In genomic region chr21:30030416-30030815, GRCh38 we compare ENCODE assay signal across 31 cellular contexts.
A peak's percentile ranks its signal among the peaks of the same experiment; 100 is the strongest.
DNase-seq lines count a peak whose midpoint lies in the region; ATAC-seq, FAIRE-seq and TF ChIP-seq lines count a peak whose summit lies in the region.
"Had no signal": no experiment of that assay in that cellular context is flagged by ENCODE, and none has a peak within 500 bp of the region (broad histone marks: within the 10 kb centered on the region; RNA-seq: fewer than 3 reads in every experiment).

No MANE protein-coding gene starts in this region.

- H3K9ac ChIP-seq in HepG2 (ENCODE audit: insufficient read depth, low read depth, low read length) = no peak overlapping the region
- H3K9ac ChIP-seq: BLaER1; BLaER1 treated with 17β-estradiol and CSF1 and Interleukin-3, amounts not matched to agents 10 nM and 100 nM had no signal

- H3K79me2 ChIP-seq in HepG2 (ENCODE audit: insufficient read depth, low read length) = no peaks in the 10 kb centered on the region

- no peak overlapping the region for H3K4me3 ChIP-seq in HepG2 (replicated peaks in 1 of 3; ENCODE audit: insufficient read depth in 1 of 3, low read depth in 2 of 3, low read length in 3 of 3)
- no peak overlapping the region for H3K4me3 ChIP-seq in right lobe of liver
- no peak overlapping the region for H3K4me3 ChIP-seq in dorsolateral prefrontal cortex
- H3K4me3 ChIP-seq: A549; BLaER1; BLaER1 treated with 17β-estradiol and CSF1 and Interleukin-3, amounts not matched to agents 10 nM and 100 nM had no signal

- no peak for FAIRE-seq in HepG2 (lab: Jason Lieb, UNC)
- peak; percentile 62 for FAIRE-seq in urothelium cell line (lab: Jason Lieb, UNC)
- FAIRE-seq: A204.1, A549, D721Med had no signal

- H3K27ac ChIP-seq in HepG2 (ENCODE audit: extremely low read length, insufficient read depth, low read length) (no peak overlapping the region), right lobe of liver (no peak overlapping the region), dorsolateral prefrontal cortex (no peak overlapping the region)
- H3K27ac ChIP-seq: 22Rv1; A549; BLaER1; BLaER1 treated with 17β-estradiol and CSF1 and Interleukin-3, amounts not matched to agents 10 nM and 100 nM; C4-2B had no signal

- 1% methylated on average over 6 of the region's 6 CpGs for WGBS in HepG2 (ENCODE audit: low lambda C conversion rate)
- 40% methylated on average over 6 of the region's 6 CpGs for WGBS in right lobe of liver (ENCODE audit: insufficient coverage, low coverage, low lambda C conversion rate, missing lambda C conversion rate)

- no peak for DNase-seq in HepG2 (ENCODE audit: low spot score)
- no peak for DNase-seq in right lobe of liver
- no peak for DNase-seq in urothelium cell line (ENCODE audit: low spot score)
- DNase-seq in dorsolateral prefrontal cortex = no peak
- DNase-seq: 8988T; ACHN; AML-193; BE2C; C1 segment of cervical spinal cord; Caco-2; Calu3; CD4-positive, alpha-beta memory T cell; CD4-positive, alpha-beta T cell; CD4-positive, CD25-positive, alpha-beta regulatory T cell; CD8-positive, alpha-beta memory T cell; CD8-positive, alpha-beta T cell; COR-L47; DMS 273 treated with DMSO at 0.1 percent for 48 hours; DMS153; DMS53; DMS79; DMS79 treated with DMSO at 0.1 percent for 48 hours; DND-41; EL had no signal

- ATAC-seq in HepG2 = no peak
- no peak for ATAC-seq in right lobe of liver
- ATAC-seq: A549; CD8-positive, alpha-beta T cell had no signal

- no peak for TF ChIP-seq EP300 in HepG2 (IDR thresholded peaks at IDR 0.05; ENCODE audit: low read depth in 2 of 2, low read length in 2 of 2)
- TF ChIP-seq EP300 in HepG2 (CRISPR knock-in tag; IDR thresholded peaks at IDR 0.05; ENCODE audit: borderline replicate concordance) = no peak

- no TSS peak for BruUV-seq in HepG2 (replicated peaks; lab: Mats Ljungman, UMichigan)

- H3K4me2 ChIP-seq in HepG2 (ENCODE audit: low read depth, low read length) = no peak overlapping the region
- H3K4me2 ChIP-seq: A549; BLaER1; BLaER1 treated with 17β-estradiol and CSF1 and Interleukin-3, amounts not matched to agents 10 nM and 100 nM had no signal

- POLR2A ChIA-PET in HepG2 (lab: Yijun Ruan, JAX) = no interaction called here

- H3K9me3 ChIP-seq in HepG2 (ENCODE audit: low read length) (peaks cover 76% of the 10 kb centered on the region), right lobe of liver (no peaks in the 10 kb centered on the region)
- H3K9me3 ChIP-seq: A549, BE2C, Caco-2 had no signal

- H2AFZ ChIP-seq in HepG2 (ENCODE audit: low read length) = no peak overlapping the region

- CTCF ChIA-PET in HepG2 (lab: Yijun Ruan, JAX; ENCODE audit: low intra/inter-chr PET ratio, low total read pairs) = no interaction called here

- TF ChIP-seq CTCF in HepG2 (CRISPR knock-in tag; IDR thresholded peaks at IDR 0.05) (no peak), right lobe of liver (IDR thresholded peaks at IDR 0.05) (no peak), dorsolateral prefrontal cortex (IDR thresholded peaks at IDR 0.05 in 54 of 56, conservative IDR thresholded peaks at IDR 0.05 in 2 of 56; ENCODE audit: low read depth in 1 of 56, partially characterized antibody in 56 of 56) (no peak)

- intact Hi-C loops in HepG2 (cut with micrococcal nuclease; ENCODE audit: unreplicated experiment) (no loop called here), right lobe of liver (cut with DNase I) (no loop called here), dorsolateral prefrontal cortex (cut with DNase I) (no loop called here)

- in situ Hi-C loops in HepG2 (cut with HindIII; ENCODE audit: extremely low pct_ligation_motif_present, low pct_unique_long_range_greater_than_20kb) = loop anchor here (25.0 kb wide), 1 partner anchor 1057 kb away; no protein-coding TSS in a partner anchor

- H4K20me1 ChIP-seq in HepG2 (ENCODE audit: insufficient read depth, low read length) = no peaks in the 10 kb centered on the region
- H4K20me1 ChIP-seq: BLaER1; BLaER1 treated with 17β-estradiol and CSF1 and Interleukin-3, amounts not matched to agents 10 nM and 100 nM had no signal

- TF ChIP-seq POLR2A in HepG2 (IDR thresholded peaks at IDR 0.05; ENCODE audit: insufficient read depth in 1 of 2, low read depth in 2 of 2, low read length in 2 of 2) (no peak), right lobe of liver (IDR thresholded peaks at IDR 0.05) (no peak)

- H3K27me3 ChIP-seq in HepG2 (ENCODE audit: control insufficient read depth in 1 of 2, insufficient read depth in 2 of 2, low read length in 2 of 2) = no peaks in the 10 kb centered on the region
- H3K27me3 ChIP-seq in right lobe of liver = no peaks in the 10 kb centered on the region
- H3K27me3 ChIP-seq in dorsolateral prefrontal cortex = peaks cover 0 to 14% (median 0%) of the 10 kb centered on the region in 45 donors
- H3K27me3 ChIP-seq: BE2C; BLaER1; BLaER1 treated with 17β-estradiol and CSF1 and Interleukin-3, amounts not matched to agents 10 nM and 100 nM had no signal

- no peak for TF ChIP-seq RAD21 in HepG2 (CRISPR knock-in tag; IDR thresholded peaks at IDR 0.05)

- H3K36me3 ChIP-seq in HepG2 (replicated peaks in 1 of 2; ENCODE audit: control insufficient read depth in 1 of 2, insufficient read depth in 2 of 2, low read length in 2 of 2) (no peaks in the 10 kb centered on the region), right lobe of liver (no peaks in the 10 kb centered on the region)
- H3K36me3 ChIP-seq: BE2C; BLaER1; BLaER1 treated with 17β-estradiol and CSF1 and Interleukin-3, amounts not matched to agents 10 nM and 100 nM had no signal

- H3K4me1 ChIP-seq in HepG2 (ENCODE audit: insufficient read depth, low read length) (no peaks in the 10 kb centered on the region), right lobe of liver (no peaks in the 10 kb centered on the region)
- H3K4me1 ChIP-seq: A549; BE2C; BLaER1; BLaER1 treated with 17β-estradiol and CSF1 and Interleukin-3, amounts not matched to agents 10 nM and 100 nM; Caco-2 had no signal

TF ChIP-seq in HepG2, 621 proteins besides CTCF, POLR2A, EP300 and RAD21:
- TF ChIP-seq MNT (IDR thresholded peaks at IDR 0.05) = peak; percentile 96
- no peak for TF ChIP-seq PRDM10 (CRISPR knock-in tag; IDR thresholded peaks at IDR 0.05; ENCODE audit: low read depth)
